Comparison of ENCODE assay signal across 19 cellular contexts in the genomic region with DNA sequence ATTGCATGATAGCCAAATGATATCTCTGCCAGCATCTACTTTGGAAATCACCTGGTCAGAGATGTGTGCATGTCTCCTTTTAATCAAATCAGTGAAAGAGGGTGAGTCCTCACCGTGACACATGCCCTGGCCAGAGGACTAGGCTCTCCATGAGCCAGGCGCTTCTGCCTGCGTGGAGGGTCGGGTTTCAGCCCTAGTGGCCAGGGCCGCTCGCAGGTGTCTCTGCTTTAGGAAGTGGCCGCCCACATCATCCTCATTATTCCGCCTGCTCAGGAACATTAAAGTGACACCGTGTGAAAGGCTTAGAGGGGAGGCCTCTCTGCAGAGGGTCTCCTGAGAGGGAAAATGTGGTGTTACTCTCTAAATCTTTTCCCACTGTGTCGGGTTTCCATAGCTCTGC.
DNase-seq lines count a peak whose midpoint lies in the region; ATAC-seq and TF ChIP-seq lines count a peak whose summit lies in the region.
"Had no signal": no experiment of that assay in that cellular context is flagged by ENCODE, and none has a peak within 500 bp of the region (broad histone marks: within the 10 kb centered on the region; RNA-seq: fewer than 3 reads in every experiment).

No MANE protein-coding gene starts in this region.

- H3K9me3 Mint-ChIP-seq in activated CD4-positive, alpha-beta T cell treated with anti-CD3 and anti-CD28 coated beads, Interleukin-2, amount 10 ng/mL, durations not matched to agents 7 days and 5 days: no peaks in the 10 kb centered on the region

- H3K27ac Mint-ChIP-seq in activated CD4-positive, alpha-beta T cell treated with anti-CD3 and anti-CD28 coated beads, Interleukin-2, amount 10 ng/mL, durations not matched to agents 7 days and 5 days: no peak overlapping the region
- H3K27ac Mint-ChIP-seq: B cell, CD14-positive monocyte had no signal

- H3K9me3 ChIP-seq in gastrocnemius medialis: no peaks in the 10 kb centered on the region

- peak overlapping the region in 3 of 4 donors; percentile 2 to 51 (median 16) for H3K27ac ChIP-seq in gastrocnemius medialis
- H3K27ac ChIP-seq: KMS-11 had no signal

- H3K27me3 Mint-ChIP-seq in activated CD4-positive, alpha-beta T cell treated with anti-CD3 and anti-CD28 coated beads, Interleukin-2, amount 10 ng/mL, durations not matched to agents 7 days and 5 days: peaks cover 45% of the 10 kb centered on the region

- in situ Hi-C loops in gastrocnemius medialis (cut with MboI; ENCODE audit: low sequenced_read_pairs in 4 of 4): no loop called here

- no peak overlapping the region for H3K4me3 Mint-ChIP-seq in activated CD4-positive, alpha-beta T cell treated with anti-CD3 and anti-CD28 coated beads, Interleukin-2, amount 10 ng/mL, durations not matched to agents 7 days and 5 days
- H3K4me3 Mint-ChIP-seq: B cell, CD14-positive monocyte had no signal

- POLR2A ChIA-PET in activated CD4-positive, alpha-beta T cell treated with anti-CD3 and anti-CD28 coated beads, Interleukin-2, amount 10 ng/mL, durations not matched to agents 7 days and 5 days (lab: Charles Lee): no interaction called here

- H3K27me3 ChIP-seq in H7 (ENCODE audit: control insufficient read depth, insufficient read depth, low read length) (no peaks in the 10 kb centered on the region), gastrocnemius medialis (no peaks in the 10 kb centered on the region)

- DNase-seq in H7 (peak; percentile 49), ecto neural progenitor cell (ENCODE audit: low spot score) (peak; percentile 59), left kidney (ENCODE audit: low read depth, low spot score) (peak; percentile 70), gastrocnemius medialis (peak; percentile 47 to 83), activated gamma-delta T cell (lab: John Stamatoyannopoulos, UW) (no peak)
- DNase-seq in activated CD8-positive, alpha-beta memory T cell treated with anti-CD3 and anti-CD28 coated beads for 24 hours: no peak
- no peak for DNase-seq in activated CD4-positive, alpha-beta T cell treated with anti-CD3 and anti-CD28 coated beads, Interleukin-2, amount 10 ng/mL, durations not matched to agents 7 days and 5 days
- DNase-seq: DMS53, GF-D8, IMR-90, NCI-H1105, NCI-H2029 treated with DMSO at 0.1 percent for 48 hours, NCI-H2171 treated with DMSO at 0.1 percent for 48 hours, NCI-H524 treated with DMSO at 0.1 percent for 48 hours, OCI-M1 had no signal

- H3K4me1 ChIP-seq in gastrocnemius medialis: peaks cover 34 to 40% of the 10 kb centered on the region in 2 donors

- no peaks in the 10 kb centered on the region for H3K36me3 ChIP-seq in H7 (replicated peaks; ENCODE audit: control insufficient read depth, insufficient read depth, low read length)
- H3K36me3 ChIP-seq in gastrocnemius medialis: no peaks in the 10 kb centered on the region

- TF ChIP-seq POLR2A in gastrocnemius medialis (IDR thresholded peaks at IDR 0.05): no peak

- TF ChIP-seq CTCF in gastrocnemius medialis (IDR thresholded peaks at IDR 0.05 in 4 of 5, conservative IDR thresholded peaks at IDR 0.05 in 1 of 5): peak in 3 of 5 experiments; percentile 29 to 58 (median 39)

- peak; percentile 69 to 89 for ATAC-seq in gastrocnemius medialis
- ATAC-seq: Right ventricle myocardium inferior had no signal

- H3K36me3 Mint-ChIP-seq in activated CD4-positive, alpha-beta T cell treated with anti-CD3 and anti-CD28 coated beads, Interleukin-2, amount 10 ng/mL, durations not matched to agents 7 days and 5 days (ENCODE audit: low read depth): no peaks in the 10 kb centered on the region
- H3K36me3 Mint-ChIP-seq: CD14-positive monocyte had no signal

- no peaks in the 10 kb centered on the region for H3K4me1 Mint-ChIP-seq in activated CD4-positive, alpha-beta T cell treated with anti-CD3 and anti-CD28 coated beads, Interleukin-2, amount 10 ng/mL, durations not matched to agents 7 days and 5 days
- H3K4me1 Mint-ChIP-seq: B cell had no signal

- no peak overlapping the region for H3K4me3 ChIP-seq in H7 (ENCODE audit: insufficient read depth, low read depth, low read length)
- H3K4me3 ChIP-seq in gastrocnemius medialis: no peak overlapping the region

- intact Hi-C loops in gastrocnemius medialis (cut with DNase I; ENCODE audit: low total_unique reads): no loop called here

- CTCF ChIA-PET in activated CD4-positive, alpha-beta T cell treated with anti-CD3 and anti-CD28 coated beads, Interleukin-2, amount 10 ng/mL, durations not matched to agents 7 days and 5 days (lab: Charles Lee): no interaction called here

Comparison
In these comparisons a context has a peak if more than half of its experiments do, and no peak if none do; other contexts are left out.
1. DNase-seq: peak in H7 (single experiment), ecto neural progenitor cell (single experiment), left kidney (single experiment) and gastrocnemius medialis (2 of 2); none in activated CD8-positive, alpha-beta memory T cell treated with anti-CD3 and anti-CD28 coated beads for 24 hours (single experiment), activated CD4-positive, alpha-beta T cell treated with anti-CD3 and anti-CD28 coated beads, Interleukin-2, amount 10 ng/mL, durations not matched to agents 7 days and 5 days (single experiment) and activated gamma-delta T cell (single experiment).